ENCODE assay signal across 8 cellular contexts in the genomic region with DNA sequence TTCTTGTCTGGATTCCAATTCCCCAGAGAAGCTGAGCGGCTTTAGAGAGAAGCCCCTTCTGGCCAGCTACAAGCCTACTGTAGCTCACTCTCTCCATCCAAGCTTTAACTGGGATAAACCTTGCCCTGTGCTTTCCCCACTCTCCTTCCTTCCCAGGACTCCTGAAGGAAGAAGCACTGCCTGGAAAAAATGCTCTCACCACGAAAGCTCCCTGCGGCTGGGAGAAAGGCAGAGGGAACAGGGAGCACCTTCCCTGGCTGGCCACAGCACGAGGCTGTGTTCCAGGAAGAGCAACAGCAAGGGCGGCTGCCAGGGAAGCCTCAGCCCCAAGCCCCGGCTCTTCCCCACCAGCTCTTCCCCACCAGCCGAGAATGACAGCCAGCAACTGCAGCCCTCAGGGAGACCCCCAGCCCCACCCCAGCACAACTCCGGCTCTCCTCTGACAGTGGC. TPM values are rescaled to one million over a fixed set of nuclear protein-coding genes. Genes with fewer than 3 reads are reported as not detected.
DNase-seq lines count a peak whose midpoint lies in the region; ATAC-seq and TF ChIP-seq lines count a peak whose summit lies in the region.

No MANE protein-coding gene starts in this region.

- DNase-seq in GM06990 (ENCODE audit: extremely low read depth, insufficient read length) (no peak), WERI-Rb-1 (no peak), foreskin keratinocyte (peak in 1 of 2 donors; percentile 33), renal cortical epithelial cell (ENCODE audit: low read depth) (peak; percentile 50), DMS79 treated with DMSO at 0.1 percent for 48 hours (lab: John Stamatoyannopoulos, UW) (no peak), HAP-1 (ENCODE audit: low spot score in 2 of 2) (no peak), cortex of kidney (lab: John Stamatoyannopoulos, UW) (no peak), NCI-H2107 treated with DMSO at 0.1 percent for 48 hours (lab: John Stamatoyannopoulos, UW; ENCODE audit: unreplicated experiment) (no peak)

- in situ Hi-C loops in HAP-1 (cut with MboI; ENCODE audit: low sequenced_read_pairs): no loop called here

- TF ChIP-seq CTCF in GM06990 (IDR thresholded peaks at IDR 0.05; ENCODE audit: insufficient read depth, low read length, poor library complexity, severe bottlenecking) (no peak), WERI-Rb-1 (IDR thresholded peaks at IDR 0.05; ENCODE audit: low read depth, low read length) (no peak), foreskin keratinocyte (conservative IDR thresholded peaks at IDR 0.05) (no peak)

- H3K4me1 ChIP-seq in foreskin keratinocyte: peaks cover 57% of the 10 kb centered on the region
- H3K4me1 ChIP-seq in HAP-1: peaks cover 24% of the 10 kb centered on the region

- H3K36me3 ChIP-seq in GM06990 (ENCODE audit: control insufficient read depth, insufficient read depth, low read length): 0 out of 2 replicates have a peak, but pooled peaks cover 2% of the 10 kb centered on the region
- no peaks in the 10 kb centered on the region; the same call in 1 of the 2 replicates for H3K36me3 ChIP-seq in WERI-Rb-1
- peaks cover 6% of the 10 kb centered on the region for H3K36me3 ChIP-seq in HAP-1 (replicated peaks)

- no peaks in the 10 kb centered on the region for H3K9me3 ChIP-seq in WERI-Rb-1 (ENCODE audit: severe bottlenecking)
- H3K9me3 ChIP-seq in HAP-1: no peaks in the 10 kb centered on the region

- H3K4me3 ChIP-seq in GM06990 (replicated peaks; ENCODE audit: low read depth, low read length): peak overlapping the region; percentile 89
- H3K4me3 ChIP-seq in WERI-Rb-1 (ENCODE audit: low read depth, low read length): no peak overlapping the region
- no peak overlapping the region for H3K4me3 ChIP-seq in HAP-1

- no peak for ATAC-seq in foreskin keratinocyte

- H3K27me3 ChIP-seq in GM06990 (replicated peaks; ENCODE audit: control insufficient read depth, insufficient read depth, low read length): no peaks in the 10 kb centered on the region
- no peaks in the 10 kb centered on the region for H3K27me3 ChIP-seq in WERI-Rb-1 (ENCODE audit: insufficient read depth, low read depth, severe bottlenecking)
- no peaks in the 10 kb centered on the region for H3K27me3 ChIP-seq in foreskin keratinocyte
- H3K27me3 ChIP-seq in HAP-1 (ENCODE audit: low read depth): no peaks in the 10 kb centered on the region

- H3K27ac ChIP-seq in WERI-Rb-1 (peak overlapping the region; percentile 34), foreskin keratinocyte (peak overlapping the region; percentile 85)

RNA-seq across cellular contexts. Expression of gene PNMA1, which starts 40.8 kb away (rescaled TPM):
- 12.2 and 13.6 TPM in 2 replicates for total RNA-seq in foreskin keratinocyte
- polyA plus RNA-seq in foreskin keratinocyte: 9.6 TPM in 2 replicates
- 15.3 and 86.2 TPM in 2 replicates for total RNA-seq in renal cortical epithelial cell
